ENCODE assay signal across 1 cellular context in genomic region chr5:115544371-115545064, GRCh38.
TF ChIP-seq lines count a peak whose summit lies in the region.

FEM1C (minus strand) TSS chr5:115544775; CDS start chr5:115543493, 1,282 bp downstream.

TF ChIP-seq in HepG2, 621 proteins besides CTCF, POLR2A, EP300 and RAD21 (continued from another document and continues in another):
- TF ChIP-seq, protein P1, sequence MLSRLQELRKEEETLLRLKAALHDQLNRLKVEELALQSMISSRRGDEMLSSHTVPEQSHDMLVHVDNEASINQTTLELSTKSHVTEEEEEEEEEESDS (CRISPR knock-in tag; IDR thresholded peaks at IDR 0.05; ENCODE audit: borderline replicate concordance), result peak; percentile 68; the same call in 1 of the 2 replicates
- no peak for TF ChIP-seq ESRRA (CRISPR knock-in tag; IDR thresholded peaks at IDR 0.05; ENCODE audit: low read depth)
- no peak for TF ChIP-seq ZNF30 (CRISPR knock-in tag; IDR thresholded peaks at IDR 0.05)
- TF ChIP-seq, protein P2, sequence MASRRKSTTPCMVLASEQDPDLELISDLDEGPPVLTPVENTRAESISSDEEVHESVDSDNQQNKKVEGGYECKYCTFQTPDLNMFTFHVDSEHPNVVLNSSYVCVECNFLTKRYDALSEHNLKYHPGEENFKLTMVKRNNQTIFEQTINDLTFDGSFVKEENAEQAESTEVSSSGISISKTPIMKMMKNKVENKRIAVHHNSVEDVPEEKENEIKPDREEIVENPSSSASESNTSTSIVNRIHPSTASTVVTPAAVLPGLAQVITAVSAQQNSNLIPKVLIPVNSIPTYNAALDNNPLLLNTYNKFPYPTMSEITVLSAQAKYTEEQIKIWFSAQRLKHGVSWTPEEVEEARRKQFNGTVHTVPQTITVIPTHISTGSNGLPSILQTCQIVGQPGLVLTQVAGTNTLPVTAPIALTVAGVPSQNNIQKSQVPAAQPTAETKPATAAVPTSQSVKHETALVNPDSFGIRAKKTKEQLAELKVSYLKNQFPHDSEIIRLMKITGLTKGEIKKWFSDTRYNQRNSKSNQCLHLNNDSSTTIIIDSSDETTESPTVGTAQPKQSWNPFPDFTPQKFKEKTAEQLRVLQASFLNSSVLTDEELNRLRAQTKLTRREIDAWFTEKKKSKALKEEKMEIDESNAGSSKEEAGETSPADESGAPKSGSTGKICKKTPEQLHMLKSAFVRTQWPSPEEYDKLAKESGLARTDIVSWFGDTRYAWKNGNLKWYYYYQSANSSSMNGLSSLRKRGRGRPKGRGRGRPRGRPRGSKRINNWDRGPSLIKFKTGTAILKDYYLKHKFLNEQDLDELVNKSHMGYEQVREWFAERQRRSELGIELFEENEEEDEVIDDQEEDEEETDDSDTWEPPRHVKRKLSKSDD (CRISPR knock-in tag; IDR thresholded peaks at IDR 0.05; ENCODE audit: low read depth), result no peak
- no peak for TF ChIP-seq ATF1 (CRISPR knock-in tag; IDR thresholded peaks at IDR 0.05)
- TF ChIP-seq ETV5 (CRISPR knock-in tag; IDR thresholded peaks at IDR 0.05; ENCODE audit: borderline replicate concordance), result peak; percentile 36; the same call in 1 of the 2 replicates
- TF ChIP-seq HIC2 (CRISPR knock-in tag; IDR thresholded peaks at IDR 0.05; ENCODE audit: low read depth), result no peak
- TF ChIP-seq CENPBD1 (CRISPR knock-in tag; IDR thresholded peaks at IDR 0.05; ENCODE audit: borderline replicate concordance, low read depth), result no peak; the same call in 1 of the 2 replicates
- peak; percentile 91 for TF ChIP-seq ZSCAN31 (CRISPR knock-in tag; IDR thresholded peaks at IDR 0.05; ENCODE audit: low read depth)
- TF ChIP-seq TAF15 (IDR thresholded peaks at IDR 0.05; ENCODE audit: low read depth, low read length, poor library complexity, severe bottlenecking), result peak; percentile 62
- TF ChIP-seq TRAFD1 (CRISPR knock-in tag; IDR thresholded peaks at IDR 0.05; ENCODE audit: borderline replicate concordance), result no peak
- TF ChIP-seq SOX6 (IDR thresholded peaks at IDR 0.05), result no peak
- TF ChIP-seq SOX6 (CRISPR knock-in tag; IDR thresholded peaks at IDR 0.05), result peak; percentile 58; the same call in 1 of the 2 replicates
- no peak for TF ChIP-seq E2F2 (CRISPR knock-in tag; IDR thresholded peaks at IDR 0.05; ENCODE audit: borderline replicate concordance)
- TF ChIP-seq ZNF660 (CRISPR knock-in tag; IDR thresholded peaks at IDR 0.05; ENCODE audit: borderline replicate concordance, low read depth), result no peak
- TF ChIP-seq LRRFIP1 (CRISPR knock-in tag; conservative IDR thresholded peaks at IDR 0.05), result no peak
- no peak for TF ChIP-seq ZFP36L2 (CRISPR knock-in tag; IDR thresholded peaks at IDR 0.05)
- peak; percentile 92 for TF ChIP-seq ZNF687 (CRISPR knock-in tag; IDR thresholded peaks at IDR 0.05)
- no peak for TF ChIP-seq TIGD3 (CRISPR knock-in tag; IDR thresholded peaks at IDR 0.05; ENCODE audit: borderline replicate concordance)
- TF ChIP-seq E2F1 (CRISPR knock-in tag; IDR thresholded peaks at IDR 0.05), result no peak
- TF ChIP-seq ZNF782 (CRISPR knock-in tag; IDR thresholded peaks at IDR 0.05; ENCODE audit: borderline replicate concordance), result 0 out of 2 replicates have a peak, but pooled peaks have one; percentile 54
- 0 out of 2 replicates have a peak, but pooled peaks have one; percentile 47 for TF ChIP-seq ZKSCAN8 (CRISPR knock-in tag; IDR thresholded peaks at IDR 0.05; ENCODE audit: borderline replicate concordance)
- TF ChIP-seq HNF4G (IDR thresholded peaks at IDR 0.05; ENCODE audit: borderline replicate concordance, low read depth, low read length), result no peak
- TF ChIP-seq HNF4G (CRISPR knock-in tag; IDR thresholded peaks at IDR 0.05; ENCODE audit: borderline replicate concordance, low read depth), result peak; percentile 39; the same call in 1 of the 2 replicates
- no peak for TF ChIP-seq SNRNP70 (IDR thresholded peaks at IDR 0.05; ENCODE audit: low read depth, low read length)
- peak; percentile 72 for TF ChIP-seq TARDBP (CRISPR knock-in tag; IDR thresholded peaks at IDR 0.05)
- no peak for TF ChIP-seq ZNF431 (CRISPR knock-in tag; IDR thresholded peaks at IDR 0.05; ENCODE audit: borderline replicate concordance, low read depth)
- no peak for TF ChIP-seq HMG20B (CRISPR knock-in tag; conservative IDR thresholded peaks at IDR 0.05)
- TF ChIP-seq UBTF (CRISPR knock-in tag; IDR thresholded peaks at IDR 0.05), result peak; percentile 99
- TF ChIP-seq TBP (CRISPR knock-in tag; IDR thresholded peaks at IDR 0.05), result no peak
- TF ChIP-seq DNMT1 (CRISPR knock-in tag; IDR thresholded peaks at IDR 0.05), result no peak
- TF ChIP-seq CEBPG (CRISPR knock-in tag; IDR thresholded peaks at IDR 0.05), result peak; percentile 85
- peak; percentile 63; the same call in 1 of the 2 replicates for TF ChIP-seq ZNF546 (CRISPR knock-in tag; conservative IDR thresholded peaks at IDR 0.05)
- TF ChIP-seq ZNF260 (CRISPR knock-in tag; IDR thresholded peaks at IDR 0.05; ENCODE audit: borderline replicate concordance, low read depth), result no peak
- no peak for TF ChIP-seq PCBP2 (optimal IDR thresholded peaks at IDR 0.05; ENCODE audit: low read depth, low read length, poor library complexity, severe bottlenecking)
- TF ChIP-seq BHLHE40 (IDR thresholded peaks at IDR 0.05; ENCODE audit: low read length), result no peak
- TF ChIP-seq ATF7 (IDR thresholded peaks at IDR 0.05), result no peak
- peak; percentile 61 for TF ChIP-seq ATF7 (CRISPR knock-in tag; IDR thresholded peaks at IDR 0.05)
- no peak for TF ChIP-seq MAFF (IDR thresholded peaks at IDR 0.05; ENCODE audit: low read depth, low read length)
- no peak for TF ChIP-seq KAT8 (CRISPR knock-in tag; IDR thresholded peaks at IDR 0.05)
- no peak for TF ChIP-seq ZMYM2 (CRISPR knock-in tag; IDR thresholded peaks at IDR 0.05)
- peak; percentile 44; the same call in 1 of the 2 replicates for TF ChIP-seq RARA (CRISPR knock-in tag; IDR thresholded peaks at IDR 0.05)
- TF ChIP-seq ZNF124 (CRISPR knock-in tag; IDR thresholded peaks at IDR 0.05), result no peak
